8 cellular contexts compared by ENCODE assay signal in genomic region chr11:64688534-64688982, GRCh38. TPM values are rescaled to one million over a fixed set of nuclear protein-coding genes. Genes with fewer than 3 reads are reported as not detected.
DNase-seq lines count a peak whose midpoint lies in the region; TF ChIP-seq lines count a peak whose summit lies in the region.

No MANE protein-coding gene starts in this region.

- no peak for TF ChIP-seq EP300 in suprapubic skin (IDR thresholded peaks at IDR 0.05)

- H3K36me3 ChIP-seq in SK-N-MC (ENCODE audit: insufficient read depth, low read length) (no peaks in the 10 kb centered on the region), suprapubic skin (no peaks in the 10 kb centered on the region)

- H3K4me3 ChIP-seq in SK-N-MC (peak overlapping the region; percentile 81), suprapubic skin (peak overlapping the region; percentile 32)

- peak overlapping the region; percentile 35 for H3K4me3 Mint-ChIP-seq in activated naive CD4-positive, alpha-beta T cell treated with anti-CD3 and anti-CD28 coated beads, Interleukin-2, amount 10 ng/mL, durations not matched to agents 7 days and 5 days
- peak overlapping the region; percentile 76 for H3K4me3 Mint-ChIP-seq in glutamatergic neuron (ENCODE audit: unreplicated experiment)

- H3K9ac ChIP-seq in SK-N-MC (ENCODE audit: insufficient read length): peak overlapping the region; percentile 23

- DNase-seq in DMS 273 treated with DMSO at 0.1 percent for 48 hours (lab: John Stamatoyannopoulos, UW): peak; percentile 74
- DNase-seq in GOT3 (lab: John Stamatoyannopoulos, UW): peak; percentile 32
- peak; percentile 97 for DNase-seq in NCI-H1092 treated with DMSO at 0.1 percent for 48 hours (lab: John Stamatoyannopoulos, UW)
- peak; percentile 63 for DNase-seq in SK-N-MC (ENCODE audit: low read depth, low spot score)
- peak; percentile 94 for DNase-seq in activated naive CD4-positive, alpha-beta T cell treated with anti-CD3 and anti-CD28 coated beads, Interleukin-2, amount 10 ng/mL, durations not matched to agents 7 days and 5 days
- DNase-seq in glutamatergic neuron: peak; percentile 96
- peak; percentile 93 for DNase-seq in occipital lobe (lab: John Stamatoyannopoulos, UW)
- DNase-seq in suprapubic skin (ENCODE audit: low spot score in 2 of 2): peak; percentile 91 to 92

- no peak overlapping the region for H3K27ac Mint-ChIP-seq in activated naive CD4-positive, alpha-beta T cell treated with anti-CD3 and anti-CD28 coated beads, Interleukin-2, amount 10 ng/mL, durations not matched to agents 7 days and 5 days
- peak overlapping the region; percentile 87 for H3K27ac Mint-ChIP-seq in glutamatergic neuron (ENCODE audit: unreplicated experiment)

- no peaks in the 10 kb centered on the region for H3K36me3 Mint-ChIP-seq in activated naive CD4-positive, alpha-beta T cell treated with anti-CD3 and anti-CD28 coated beads, Interleukin-2, amount 10 ng/mL, durations not matched to agents 7 days and 5 days
- peaks cover 10% of the 10 kb centered on the region for H3K36me3 Mint-ChIP-seq in glutamatergic neuron (ENCODE audit: unreplicated experiment)

- H3K27me3 Mint-ChIP-seq in activated naive CD4-positive, alpha-beta T cell treated with anti-CD3 and anti-CD28 coated beads, Interleukin-2, amount 10 ng/mL, durations not matched to agents 7 days and 5 days: peaks cover 59% of the 10 kb centered on the region
- H3K27me3 Mint-ChIP-seq in glutamatergic neuron (ENCODE audit: unreplicated experiment): peaks cover 28% of the 10 kb centered on the region

- H3K27ac ChIP-seq in SK-N-MC (no peak overlapping the region), suprapubic skin (no peak overlapping the region)

- peaks cover 18% of the 10 kb centered on the region for H3K4me1 Mint-ChIP-seq in activated naive CD4-positive, alpha-beta T cell treated with anti-CD3 and anti-CD28 coated beads, Interleukin-2, amount 10 ng/mL, durations not matched to agents 7 days and 5 days
- H3K4me1 Mint-ChIP-seq in glutamatergic neuron (ENCODE audit: low read depth, unreplicated experiment): peaks cover 54% of the 10 kb centered on the region

- WGBS in suprapubic skin: 7% methylated on average over 13 of the region's 13 CpGs

- CTCF ChIA-PET in activated naive CD4-positive, alpha-beta T cell treated with anti-CD3 and anti-CD28 coated beads, Interleukin-2, amount 10 ng/mL, durations not matched to agents 7 days and 5 days (lab: Charles Lee): interaction anchor here (0.7 to 2.3 kb wide), 26 partner anchors 9 to 405 kb away, joined by 3 to 27 read pairs (median 4); partner anchors contain the start of gene RASGRP2

- peak; percentile 96 for TF ChIP-seq CTCF in glutamatergic neuron (IDR thresholded peaks at IDR 0.05; ENCODE audit: partially characterized antibody, unreplicated experiment)
- TF ChIP-seq CTCF in suprapubic skin (IDR thresholded peaks at IDR 0.05): peak; percentile 69 to 89

- no peaks in the 10 kb centered on the region for H3K9me3 Mint-ChIP-seq in activated naive CD4-positive, alpha-beta T cell treated with anti-CD3 and anti-CD28 coated beads, Interleukin-2, amount 10 ng/mL, durations not matched to agents 7 days and 5 days
- peaks cover 10% of the 10 kb centered on the region for H3K9me3 Mint-ChIP-seq in glutamatergic neuron (ENCODE audit: unreplicated experiment)

- no peaks in the 10 kb centered on the region for H3K9me3 ChIP-seq in SK-N-MC (ENCODE audit: low read depth, low read length)
- H3K9me3 ChIP-seq in suprapubic skin: no peaks in the 10 kb centered on the region

- TF ChIP-seq POLR2A in suprapubic skin (IDR thresholded peaks at IDR 0.05): no peak

- H3K4me1 ChIP-seq in suprapubic skin: peaks cover 20% of the 10 kb centered on the region

- peaks cover 15% of the 10 kb centered on the region for H3K27me3 ChIP-seq in suprapubic skin

RNA-seq across cellular contexts. Expression of gene NRXN2, which starts 34.4 kb away (rescaled TPM):
- total RNA-seq in glutamatergic neuron (ENCODE audit: unreplicated experiment): 50.4 TPM
- total RNA-seq in occipital lobe: 219 TPM
- under 1 TPM in 3 of 4 donors, not detected in 1; 0.21 to 0.72 (median 0.64) TPM for total RNA-seq in suprapubic skin

RNA-seq across cellular contexts. Expression of gene RASGRP2, which starts 55.4 kb away (rescaled TPM):
- total RNA-seq in glutamatergic neuron (ENCODE audit: unreplicated experiment) (2.9 TPM), occipital lobe (36.7 TPM), suprapubic skin (1 to 10 TPM in 2 of 4 donors, under 1 TPM in 2; 0.64 to 7.6 (median 3.9) TPM)

Comparison
In these comparisons a context has a peak if more than half of its experiments do, and no peak if none do; other contexts are left out.
1. DNase-seq: peak in every context shown above with its lines; median percentile 97 in NCI-H1092 treated with DMSO at 0.1 percent for 48 hours; 96 in glutamatergic neuron; 94 in activated naive CD4-positive, alpha-beta T cell treated with anti-CD3 and anti-CD28 coated beads, Interleukin-2, amount 10 ng/mL, durations not matched to agents 7 days and 5 days; 93 in occipital lobe; 92 in suprapubic skin; 74 in DMS 273 treated with DMSO at 0.1 percent for 48 hours; 63 in SK-N-MC; 32 in GOT3.
2. RNA of gene NRXN2, which starts 34.4 kb away (total RNA-seq): 219 TPM in occipital lobe (single experiment) and 50.4 TPM in glutamatergic neuron (single experiment); 0.21 to 0.72 TPM in suprapubic skin; every median in the first group is over 10 times any median in the second.